In genomic region chr11:47377571-47378010, GRCh38 we compare ENCODE assay signal across 10 cellular contexts. TPM values are rescaled to one million over a fixed set of nuclear protein-coding genes. Genes with fewer than 3 reads are reported as not detected.
DNase-seq lines count a peak whose midpoint lies in the region; ATAC-seq, FAIRE-seq and TF ChIP-seq lines count a peak whose summit lies in the region.
"Had no signal": no experiment of that assay in that cellular context is flagged by ENCODE, and none has a peak within 500 bp of the region (broad histone marks: within the 10 kb centered on the region; RNA-seq: fewer than 3 reads in every experiment).

No MANE protein-coding gene starts in this region.

- ATAC-seq in stimulated activated naive CD8-positive, alpha-beta T cell treated with anti-CD3 and anti-CD28 coated beads, Interleukin-15, Interleukin-2, amounts not matched to agents 100 U/mL and 50 U/mL, for 24 hours: no peak
- ATAC-seq in K562: peak; percentile 68
- no peak for ATAC-seq in T-cell (replicated peaks in 1 of 4)

- no peaks in the 10 kb centered on the region for H3K9me3 ChIP-seq in K562 (replicated peaks; ENCODE audit: control insufficient read depth, insufficient read depth, low read depth, low read length)
- H3K9me3 ChIP-seq in mucosa of rectum (ENCODE audit: control insufficient read depth in 2 of 2, low read length in 2 of 2): no peaks in the 10 kb centered on the region

- peaks cover 26% of the 10 kb centered on the region for H3K79me2 ChIP-seq in K562 (ENCODE audit: control insufficient read depth, insufficient read depth, low read length)

- no peak overlapping the region for H3K27ac Mint-ChIP-seq in stimulated activated naive CD8-positive, alpha-beta T cell treated with anti-CD3 and anti-CD28 coated beads, Interleukin-15, Interleukin-2, amounts not matched to agents 100 ng/mL and 50 ng/mL, for 24 hours
- no peak overlapping the region for H3K27ac Mint-ChIP-seq in T-cell

- H3K27me3 Mint-ChIP-seq in stimulated activated naive CD8-positive, alpha-beta T cell treated with anti-CD3 and anti-CD28 coated beads, Interleukin-15, Interleukin-2, amounts not matched to agents 100 ng/mL and 50 ng/mL, for 24 hours: no peaks in the 10 kb centered on the region
- no peaks in the 10 kb centered on the region for H3K27me3 Mint-ChIP-seq in T-cell

- H3K27me3 ChIP-seq in K562 (ENCODE audit: control insufficient read depth in 2 of 2, insufficient read depth in 2 of 2, low read length in 2 of 2) (no peaks in the 10 kb centered on the region), mucosa of rectum (ENCODE audit: control insufficient read depth in 2 of 2, insufficient read depth in 2 of 2, low read length in 2 of 2) (no peaks in the 10 kb centered on the region)

- CTCF ChIA-PET in K562 (lab: Yijun Ruan, JAX; ENCODE audit: low intra/inter-chr PET ratio) (no interaction called here), T-cell (lab: Charles Lee) (interaction anchor here in 1 of 2 donors (0.5 kb wide), 1 partner anchor 248 kb away, joined by 3 read pairs; no protein-coding TSS in a partner anchor)

- TF ChIP-seq RAD21 in K562 (CRISPR knock-in tag; conservative IDR thresholded peaks at IDR 0.05 in 1 of 2, IDR thresholded peaks at IDR 0.05 in 1 of 2): no peak

- no peak for TF ChIP-seq CTCF in K562 (IDR thresholded peaks at IDR 0.05 in 2 of 3, conservative IDR thresholded peaks at IDR 0.05 in 1 of 3; ENCODE audit: insufficient read depth in 2 of 3, low read depth in 1 of 3, low read length in 3 of 3)

- WGBS in K562 (ENCODE audit: insufficient coverage, low coverage, missing lambda C conversion rate): 8% methylated on average over 5 of the region's 5 CpGs

- intact Hi-C loops in K562 (cut with micrococcal nuclease): loop anchor here (10.0 kb wide), 1 partner anchor 237 kb away; no protein-coding TSS in a partner anchor

- no peak for DNase-seq in stimulated activated naive CD8-positive, alpha-beta T cell treated with anti-CD3 and anti-CD28 coated beads, Interleukin-15, Interleukin-2, amounts not matched to agents 100 U/mL and 50 U/mL, for 24 hours
- DNase-seq in K562 (ENCODE audit: extremely low read depth in 1 of 4, low spot score in 3 of 4): peak in 3 of 4 experiments; percentile 58 to 71 (median 61)
- no peak for DNase-seq in dermis blood vessel endothelial cell
- no peak for DNase-seq in T-cell
- DNase-seq in DMS79 (lab: John Stamatoyannopoulos, UW): no peak
- no peak for DNase-seq in DMS 273 treated with DMSO at 0.1 percent for 48 hours (lab: John Stamatoyannopoulos, UW)
- DNase-seq: cortex of kidney had no signal

- H3K36me3 ChIP-seq in K562 (ENCODE audit: control insufficient read depth, insufficient read depth, low read length) (peaks cover 8% of the 10 kb centered on the region; the same call in 1 of the 3 replicates), mucosa of rectum (ENCODE audit: control insufficient read depth in 2 of 2, insufficient read depth in 2 of 2, low read length in 2 of 2) (no peaks in the 10 kb centered on the region)

- H4K20me1 ChIP-seq in K562 (replicated peaks; ENCODE audit: control insufficient read depth, insufficient read depth, low read length): no peaks in the 10 kb centered on the region

- peak overlapping the region; percentile 76 for H3K4me2 ChIP-seq in K562 (ENCODE audit: insufficient read depth, low read length)

- H3K4me1 ChIP-seq in K562 (replicated peaks in 1 of 2; ENCODE audit: control insufficient read depth in 2 of 2, insufficient read depth in 2 of 2, low read length in 2 of 2): peaks cover 37 to 51% of the 10 kb centered on the region in 2 experiments
- no peaks in the 10 kb centered on the region for H3K4me1 ChIP-seq in mucosa of rectum (ENCODE audit: control insufficient read depth in 2 of 2, insufficient read depth in 2 of 2, low read length in 2 of 2)

- peak overlapping the region; percentile 86 for H3K27ac ChIP-seq in K562 (ENCODE audit: extremely low read depth, low read depth, low read length)
- H3K27ac ChIP-seq in mucosa of rectum (ENCODE audit: low read depth in 2 of 2, low read length in 2 of 2): peak overlapping the region; percentile 70 to 86

- H2AFZ ChIP-seq in K562 (ENCODE audit: low read depth, low read length): peak overlapping the region; percentile 81

- FAIRE-seq in K562 (lab: Jason Lieb, UNC): peak; percentile 29

- H3K4me1 Mint-ChIP-seq in stimulated activated naive CD8-positive, alpha-beta T cell treated with anti-CD3 and anti-CD28 coated beads, Interleukin-15, Interleukin-2, amounts not matched to agents 100 ng/mL and 50 ng/mL, for 24 hours (ENCODE audit: low read depth): peaks cover 22% of the 10 kb centered on the region
- H3K4me1 Mint-ChIP-seq in T-cell: peaks cover 2 to 6% (median 5%) of the 10 kb centered on the region in 3 donors

- H3K4me3 Mint-ChIP-seq in stimulated activated naive CD8-positive, alpha-beta T cell treated with anti-CD3 and anti-CD28 coated beads, Interleukin-15, Interleukin-2, amounts not matched to agents 100 ng/mL and 50 ng/mL, for 24 hours: peak overlapping the region; percentile 44
- H3K4me3 Mint-ChIP-seq in T-cell: peak overlapping the region in 1 of 3 donors; percentile 47

- no TSS peak for BruUV-seq in K562 (replicated peaks; lab: Mats Ljungman, UMichigan)

- no peaks in the 10 kb centered on the region for H3K36me3 Mint-ChIP-seq in stimulated activated naive CD8-positive, alpha-beta T cell treated with anti-CD3 and anti-CD28 coated beads, Interleukin-15, Interleukin-2, amounts not matched to agents 100 ng/mL and 50 ng/mL, for 24 hours (ENCODE audit: low read depth)
- H3K36me3 Mint-ChIP-seq in T-cell: no peaks in the 10 kb centered on the region

- H3K9ac ChIP-seq in K562 (ENCODE audit: insufficient read depth in 1 of 2, low read depth in 2 of 2, low read length in 2 of 2) (peak overlapping the region; percentile 82 to 93), mucosa of rectum (ENCODE audit: low read depth in 1 of 2, low read length in 2 of 2) (peak overlapping the region; percentile 60 to 61)

- no peak for TF ChIP-seq POLR2A in K562 (conservative IDR thresholded peaks at IDR 0.05)

- H3K4me3 ChIP-seq in K562 (peak overlapping the region; percentile 47), mucosa of rectum (ENCODE audit: low read length in 2 of 2) (peak overlapping the region; percentile 52 to 67)

- H3K9me1 ChIP-seq in K562 (ENCODE audit: control insufficient read depth, insufficient read depth, low read length): no peaks in the 10 kb centered on the region

- POLR2A ChIA-PET in K562 (lab: Yijun Ruan, JAX) (interaction anchor here (0.6 to 1.8 kb wide), 9 partner anchors 13 to 1446 kb away, joined by 3 to 7 read pairs (median 3); no protein-coding TSS in a partner anchor), T-cell (lab: Charles Lee) (no interaction called here)

- no peaks in the 10 kb centered on the region for H3K9me3 Mint-ChIP-seq in stimulated activated naive CD8-positive, alpha-beta T cell treated with anti-CD3 and anti-CD28 coated beads, Interleukin-15, Interleukin-2, amounts not matched to agents 100 ng/mL and 50 ng/mL, for 24 hours
- no peaks in the 10 kb centered on the region for H3K9me3 Mint-ChIP-seq in T-cell

- in situ Hi-C loops in K562 (cut with MboI): no loop called here

- no peak for TF ChIP-seq EP300 in K562 (IDR thresholded peaks at IDR 0.05; ENCODE audit: low read length)

RNA-seq across cellular contexts. Expression of gene SPI1, which starts 0.8 kb away (rescaled TPM):
- 12.0 and 16.1 TPM in 2 replicates for total RNA-seq in K562 (2011; cell fraction: chromatin; rRNA removed; ENCODE audit: low replicate concordance)
- total RNA-seq in K562 (2011; cell fraction: nucleolus; rRNA removed): 11.0 and 11.2 TPM in 2 replicates
- 18.0 and 31.5 TPM in 2 replicates for total RNA-seq in K562 (2011; cell fraction: nucleoplasm; rRNA removed)
- 23.4 and 32.6 TPM in 2 replicates for total RNA-seq in K562 (2014; rRNA removed)
- total RNA-seq in K562 (2014; rRNA removed; fragmentation: Illumina TruSeq; extraction: Trizol): 2.8 and 3.2 TPM in 2 replicates
- 10.3 and 12.5 TPM in 2 replicates for total RNA-seq in K562 (2015; rRNA removed; fragmentation: Illumina TruSeq; extraction: Trizol)
- 30.7 and 33.7 TPM in 2 replicates for total RNA-seq in K562 (2021)
- 8.6 and 28.6 TPM in 2 replicates for polyA plus RNA-seq in K562 (2011; rRNA removed)
- polyA plus RNA-seq in K562 (2011; cell fraction: cytosol; rRNA removed): 28.0 and 35.1 TPM in 2 replicates
- 24.3 and 25.6 TPM in 2 replicates for polyA plus RNA-seq in K562 (2011; cell fraction: nucleus; rRNA removed)
- polyA plus RNA-seq in K562 (2012): 20.6 and 54.3 TPM in 2 replicates
- 16.0 and 32.1 TPM in 2 replicates for polyA plus RNA-seq in K562 (2014; fragmentation: Illumina TruSeq; extraction: Trizol)
- polyA plus RNA-seq in K562 (2014; fragmentation: Nextera tagmentation; extraction: Ambion mirVana): under 1 TPM; 0.10 to 0.11 TPM
- 16.2 and 21.9 TPM in 2 replicates for polyA plus RNA-seq in K562 (2014; rRNA removed)
- polyA minus RNA-seq in K562 (2011; rRNA and poly(A)+ RNA removed): 21.0 and 25.6 TPM in 2 replicates
- polyA minus RNA-seq in K562 (2011; cell fraction: cytosol; rRNA and poly(A)+ RNA removed): 22.7 and 32.9 TPM in 2 replicates
- polyA minus RNA-seq in K562 (2011; cell fraction: nucleus; rRNA and poly(A)+ RNA removed): 6.5 and 12.0 TPM in 2 replicates
- not detected in 2 replicates for total RNA-seq in dermis blood vessel endothelial cell
- total RNA-seq in T-cell: 1 to 10 TPM; 1.8 to 5.8 (median 2.1) TPM
- total RNA-seq: SK-MEL-5 had no signal

RNA-seq across cellular contexts. Expression of gene MYBPC3, which starts 25.1 kb away (rescaled TPM):
- total RNA-seq in K562 (2011; cell fraction: chromatin; rRNA removed; ENCODE audit: low replicate concordance): 0.12 TPM in 1 of 2 replicates, not detected in the other
- total RNA-seq in K562 (2011; cell fraction: nucleolus; rRNA removed): 0.13 TPM in 1 of 2 replicates, not detected in the other
- total RNA-seq in K562 (2011; cell fraction: nucleoplasm; rRNA removed): 0.07 TPM in 1 of 2 replicates, not detected in the other
- total RNA-seq in K562 (2014; rRNA removed) (not detected in 2 replicates), K562 (2014; rRNA removed; fragmentation: Illumina TruSeq; extraction: Trizol) (not detected in 2 replicates), K562 (2015; rRNA removed; fragmentation: Illumina TruSeq; extraction: Trizol) (not detected in 2 replicates), K562 (2021) (not detected in 2 replicates), dermis blood vessel endothelial cell (not detected in 2 replicates), T-cell (not detected)
- polyA plus RNA-seq in K562 (2011; rRNA removed) (0.07 TPM in 1 of 2 replicates, not detected in the other), K562 (2014; fragmentation: Illumina TruSeq; extraction: Trizol) (not detected in 2 replicates), K562 (2014; fragmentation: Nextera tagmentation; extraction: Ambion mirVana) (not detected), K562 (2014; rRNA removed) (0.01 TPM in 1 of 2 replicates, not detected in the other)
- 0.03 and 0.04 TPM in 2 replicates for polyA plus RNA-seq in K562 (2011; cell fraction: cytosol; rRNA removed)
- 0.13 and 0.31 TPM in 2 replicates for polyA plus RNA-seq in K562 (2011; cell fraction: nucleus; rRNA removed)
- 0.06 TPM in 1 of 2 replicates, not detected in the other for polyA plus RNA-seq in K562 (2012)
- not detected in 2 replicates for polyA minus RNA-seq in K562 (2011; rRNA and poly(A)+ RNA removed)
- not detected in 2 replicates for polyA minus RNA-seq in K562 (2011; cell fraction: cytosol; rRNA and poly(A)+ RNA removed)
- not detected in 2 replicates for polyA minus RNA-seq in K562 (2011; cell fraction: nucleus; rRNA and poly(A)+ RNA removed)
- total RNA-seq: SK-MEL-5 had no signal

RNA-seq across cellular contexts. Expression of gene SLC39A13, which starts 30.8 kb away (rescaled TPM):
- total RNA-seq in K562 (2011; cell fraction: chromatin; rRNA removed; ENCODE audit: low replicate concordance): 14.7 and 58.9 TPM in 2 replicates
- 52.1 and 58.4 TPM in 2 replicates for total RNA-seq in K562 (2011; cell fraction: nucleolus; rRNA removed)
- total RNA-seq in K562 (2011; cell fraction: nucleoplasm; rRNA removed): 29.8 and 30.5 TPM in 2 replicates
- 9.5 and 14.0 TPM in 2 replicates for total RNA-seq in K562 (2014; rRNA removed)
- total RNA-seq in K562 (2014; rRNA removed; fragmentation: Illumina TruSeq; extraction: Trizol): 0.61 and 1.3 TPM in 2 replicates
- 3.2 TPM in 2 replicates for total RNA-seq in K562 (2015; rRNA removed; fragmentation: Illumina TruSeq; extraction: Trizol)
- total RNA-seq in K562 (2021): 10.9 TPM in 2 replicates
- 6.7 and 10.2 TPM in 2 replicates for polyA plus RNA-seq in K562 (2011; rRNA removed)
- 11.1 and 20.7 TPM in 2 replicates for polyA plus RNA-seq in K562 (2011; cell fraction: cytosol; rRNA removed)
- 75.5 and 90.8 TPM in 2 replicates for polyA plus RNA-seq in K562 (2011; cell fraction: nucleus; rRNA removed)
- polyA plus RNA-seq in K562 (2012): 7.4 and 23.7 TPM in 2 replicates
- 2.8 and 7.3 TPM in 2 replicates for polyA plus RNA-seq in K562 (2014; fragmentation: Illumina TruSeq; extraction: Trizol)
- under 1 TPM; 0.17 to 0.24 TPM for polyA plus RNA-seq in K562 (2014; fragmentation: Nextera tagmentation; extraction: Ambion mirVana)
- 14.4 and 15.9 TPM in 2 replicates for polyA plus RNA-seq in K562 (2014; rRNA removed)
- 1.3 and 1.6 TPM in 2 replicates for polyA minus RNA-seq in K562 (2011; rRNA and poly(A)+ RNA removed)
- 3.2 and 7.4 TPM in 2 replicates for polyA minus RNA-seq in K562 (2011; cell fraction: cytosol; rRNA and poly(A)+ RNA removed)
- polyA minus RNA-seq in K562 (2011; cell fraction: nucleus; rRNA and poly(A)+ RNA removed): 10.1 and 12.0 TPM in 2 replicates
- total RNA-seq in dermis blood vessel endothelial cell: 72.8 and 78.0 TPM in 2 replicates
- 10 to 100 TPM; 45.6 to 67.0 (median 65.2) TPM for total RNA-seq in T-cell

RNA-seq across cellular contexts. Expression of gene PSMC3, which starts 48.6 kb away (rescaled TPM):
- 145 and 204 TPM in 2 replicates for total RNA-seq in K562 (2011; cell fraction: chromatin; rRNA removed; ENCODE audit: low replicate concordance)
- total RNA-seq in K562 (2011; cell fraction: nucleolus; rRNA removed): 116 and 126 TPM in 2 replicates
- total RNA-seq in K562 (2011; cell fraction: nucleoplasm; rRNA removed): 96.6 and 141 TPM in 2 replicates
- total RNA-seq in K562 (2014; rRNA removed) (222 and 237 TPM in 2 replicates), K562 (2014; rRNA removed; fragmentation: Illumina TruSeq; extraction: Trizol) (311 and 382 TPM in 2 replicates), K562 (2015; rRNA removed; fragmentation: Illumina TruSeq; extraction: Trizol) (292 and 301 TPM in 2 replicates), K562 (2021) (189 and 211 TPM in 2 replicates), dermis blood vessel endothelial cell (147 and 248 TPM in 2 replicates), T-cell (10 to 100 TPM; 48.6 to 64.4 (median 55.0) TPM)
- polyA plus RNA-seq in K562 (2011; rRNA removed) (126 and 240 TPM in 2 replicates), K562 (2014; fragmentation: Illumina TruSeq; extraction: Trizol) (324 and 393 TPM in 2 replicates), K562 (2014; fragmentation: Nextera tagmentation; extraction: Ambion mirVana) (10 to 100 TPM; 44.3 to 98.5 TPM), K562 (2014; rRNA removed) (262 and 265 TPM in 2 replicates)
- 134 and 180 TPM in 2 replicates for polyA plus RNA-seq in K562 (2011; cell fraction: cytosol; rRNA removed)
- polyA plus RNA-seq in K562 (2011; cell fraction: nucleus; rRNA removed): 72.2 and 75.9 TPM in 2 replicates
- 229 and 337 TPM in 2 replicates for polyA plus RNA-seq in K562 (2012)
- polyA minus RNA-seq in K562 (2011; rRNA and poly(A)+ RNA removed): 357 and 499 TPM in 2 replicates
- 72.6 and 83.1 TPM in 2 replicates for polyA minus RNA-seq in K562 (2011; cell fraction: cytosol; rRNA and poly(A)+ RNA removed)
- 50.2 and 64.0 TPM in 2 replicates for polyA minus RNA-seq in K562 (2011; cell fraction: nucleus; rRNA and poly(A)+ RNA removed)

Comparison
In these comparisons a context has a peak if more than half of its experiments do, and no peak if none do; other contexts are left out.
1. DNase-seq: peak in K562 (3 of 4); none in stimulated activated naive CD8-positive, alpha-beta T cell treated with anti-CD3 and anti-CD28 coated beads, Interleukin-15, Interleukin-2, amounts not matched to agents 100 U/mL and 50 U/mL, for 24 hours (single experiment), dermis blood vessel endothelial cell (single experiment), T-cell (0 of 34), DMS79 (single experiment) and DMS 273 treated with DMSO at 0.1 percent for 48 hours (single experiment).